23 cellular contexts compared by ENCODE assay signal in genomic region chr7:134993877-134994456, GRCh38. TPM values are rescaled to one million over a fixed set of nuclear protein-coding genes. Genes with fewer than 3 reads are reported as not detected.
A peak's percentile ranks its signal among the peaks of the same experiment; 100 is the strongest.
DNase-seq lines count a peak whose midpoint lies in the region; ATAC-seq and TF ChIP-seq lines count a peak whose summit lies in the region.
"Had no signal": no experiment of that assay in that cellular context is flagged by ENCODE, and none has a peak within 500 bp of the region (broad histone marks: within the 10 kb centered on the region; RNA-seq: fewer than 3 reads in every experiment).

No MANE protein-coding gene starts in this region.

- peaks cover 38% of the 10 kb centered on the region for H3K36me3 Mint-ChIP-seq in CD4-positive, alpha-beta T cell (ENCODE audit: low read depth)
- peaks cover 32 to 58% of the 10 kb centered on the region in 2 donors for H3K36me3 Mint-ChIP-seq in stimulated activated naive B cell treated with anti-CD40 and anti-IgM and Interleukin-4, amounts not matched to agents 10 μg/mL and 1 μg/mL and 100 μg/mL, for 72 hours
- H3K36me3 Mint-ChIP-seq in natural killer cell treated with Interleukin-12 subunit alpha and Interleukin-12 subunit beta and Interleukin-15 and Interleukin-18, amount 100 ng/mL, for 72 hours: peaks cover 30% of the 10 kb centered on the region

- H3K4me3 ChIP-seq in KMS-11 (IDR thresholded peaks at IDR 0.05; ENCODE audit: insufficient read depth, low read depth, low read length) (no peak overlapping the region), coronary artery (no peak overlapping the region)
- H3K4me3 ChIP-seq: esophagus squamous epithelium, HAP-1, left ventricle myocardium inferior, pancreas had no signal

- no peaks in the 10 kb centered on the region for H3K9me3 ChIP-seq in CD4-positive, alpha-beta T cell (ENCODE audit: control insufficient read depth, low read length)
- H3K9me3 ChIP-seq: esophagus squamous epithelium, HAP-1, left ventricle myocardium inferior, pancreas had no signal

- no peak overlapping the region for H3K4me3 Mint-ChIP-seq in CD4-positive, alpha-beta T cell
- no peak overlapping the region for H3K4me3 Mint-ChIP-seq in stimulated activated naive B cell treated with anti-CD40 and anti-IgM and Interleukin-4, amounts not matched to agents 10 μg/mL and 1 μg/mL and 100 μg/mL, for 72 hours
- H3K4me3 Mint-ChIP-seq in natural killer cell treated with Interleukin-12 subunit alpha and Interleukin-12 subunit beta and Interleukin-15 and Interleukin-18, amount 100 ng/mL, for 72 hours: no peak overlapping the region
- H3K4me3 Mint-ChIP-seq: brain, mesothelial cell of epicardium had no signal

- peaks cover 32% of the 10 kb centered on the region for H3K79me2 ChIP-seq in KMS-11 (ENCODE audit: insufficient read depth, low read depth)

- H3K4me1 Mint-ChIP-seq in CD4-positive, alpha-beta T cell (ENCODE audit: low read depth): peaks cover 68% of the 10 kb centered on the region
- peaks cover 32 to 50% of the 10 kb centered on the region in 2 donors for H3K4me1 Mint-ChIP-seq in stimulated activated naive B cell treated with anti-CD40 and anti-IgM and Interleukin-4, amounts not matched to agents 10 μg/mL and 1 μg/mL and 100 μg/mL, for 72 hours
- H3K4me1 Mint-ChIP-seq in natural killer cell treated with Interleukin-12 subunit alpha and Interleukin-12 subunit beta and Interleukin-15 and Interleukin-18, amount 100 ng/mL, for 72 hours (ENCODE audit: low read depth in 2 of 2): peaks cover 12 to 27% of the 10 kb centered on the region in 2 donors

- no peak for DNase-seq in CD4-positive, alpha-beta T cell
- DNase-seq in coronary artery (ENCODE audit: low spot score): no peak
- no peak for DNase-seq in stimulated activated naive B cell treated with anti-CD40 and anti-IgM and Interleukin-4, amounts not matched to agents 10 μg/mL and 1 μg/mL and 100 μg/mL, for 72 hours
- no peak for DNase-seq in natural killer cell treated with Interleukin-12 subunit alpha and Interleukin-12 subunit beta and Interleukin-15 and Interleukin-18, amount 100 ng/mL, for 72 hours (ENCODE audit: low spot score)
- DNase-seq in activated T-cell treated with anti-CD3 and anti-CD28 coated beads, Interleukin-2, amount 50 U/mL, for 1 hour: no peak
- DNase-seq: ACHN; activated CD4-positive, CD25-positive, alpha-beta regulatory T cell treated with anti-CD3 and anti-CD28 coated beads, Interleukin-2, amount 50 U/mL, for 72 hours; activated T-cell treated with anti-CD3 and anti-CD28 coated beads, Interleukin-2, amount 50 U/mL, for 72 hours; EL; esophagus squamous epithelium; left ventricle myocardium inferior; NCI-H1105; NCI-H2029 treated with DMSO at 0.1 percent for 48 hours; NCI-H226; NCI-H748 treated with DMSO at 0.1 percent for 48 hours; pancreas; right cardiac atrium had no signal

- H3K27me3 ChIP-seq in CD4-positive, alpha-beta T cell (ENCODE audit: control insufficient read depth, insufficient read depth, low read length): no peaks in the 10 kb centered on the region
- no peaks in the 10 kb centered on the region for H3K27me3 ChIP-seq in KMS-11 (ENCODE audit: insufficient read depth, low read depth)
- H3K27me3 ChIP-seq: esophagus squamous epithelium, pancreas had no signal

- peak overlapping the region; percentile 66 for H3K27ac Mint-ChIP-seq in CD4-positive, alpha-beta T cell
- H3K27ac Mint-ChIP-seq in stimulated activated naive B cell treated with anti-CD40 and anti-IgM and Interleukin-4, amounts not matched to agents 10 μg/mL and 1 μg/mL and 100 μg/mL, for 72 hours: peak overlapping the region; percentile 15
- H3K27ac Mint-ChIP-seq in natural killer cell treated with Interleukin-12 subunit alpha and Interleukin-12 subunit beta and Interleukin-15 and Interleukin-18, amount 100 ng/mL, for 72 hours: no peak overlapping the region
- H3K27ac Mint-ChIP-seq: mesothelial cell of epicardium had no signal

- POLR2A ChIA-PET in CD4-positive, alpha-beta T cell (lab: Charles Lee): interaction anchor here (1.4 kb wide), 1 partner anchor 154 kb away, joined by 10 read pairs; the partner anchor contains the start of gene TMEM140

- H3K9ac ChIP-seq in KMS-11: peak overlapping the region; percentile 79; the same call in 1 of the 2 replicates

- ATAC-seq in CD4-positive, alpha-beta T cell (ENCODE audit: poor library complexity): no peak
- no peak for ATAC-seq in stimulated activated naive B cell treated with anti-CD40 and anti-IgM and Interleukin-4, amounts not matched to agents 10 μg/mL and 1 μg/mL and 100 μg/mL, for 72 hours (replicated peaks)
- ATAC-seq in esophagus mucosa: no peak
- no peak for ATAC-seq in natural killer cell treated with Interleukin-12 subunit alpha and Interleukin-12 subunit beta and Interleukin-15 and Interleukin-18, amount 100 ng/mL, for 72 hours
- ATAC-seq: activated T-cell treated with anti-CD3 and anti-CD28 coated beads, Interleukin-2, amount 50 U/mL, for 72 hours; pancreas; right cardiac atrium had no signal

- no peaks in the 10 kb centered on the region for H3K27me3 Mint-ChIP-seq in CD4-positive, alpha-beta T cell
- no peaks in the 10 kb centered on the region for H3K27me3 Mint-ChIP-seq in stimulated activated naive B cell treated with anti-CD40 and anti-IgM and Interleukin-4, amounts not matched to agents 10 μg/mL and 1 μg/mL and 100 μg/mL, for 72 hours
- no peaks in the 10 kb centered on the region for H3K27me3 Mint-ChIP-seq in natural killer cell treated with Interleukin-12 subunit alpha and Interleukin-12 subunit beta and Interleukin-15 and Interleukin-18, amount 100 ng/mL, for 72 hours
- H3K27me3 Mint-ChIP-seq: brain had no signal

- H3K27ac ChIP-seq in CD4-positive, alpha-beta T cell (ENCODE audit: low read depth, low read length): no peak overlapping the region
- H3K27ac ChIP-seq in KMS-11 (peak overlapping the region; percentile 95), coronary artery (peak overlapping the region; percentile 42 to 66)
- H3K27ac ChIP-seq: RWPE1 had no signal

- 0 out of 2 replicates have a peak, but pooled peaks cover 5% of the 10 kb centered on the region for H3K36me3 ChIP-seq in KMS-11 (ENCODE audit: insufficient read depth)
- H3K36me3 ChIP-seq: pancreas had no signal

- no peak overlapping the region for H2AFZ ChIP-seq in KMS-11 (ENCODE audit: low read depth)

- H3K4me1 ChIP-seq in KMS-11 (ENCODE audit: low read depth, poor library complexity, severe bottlenecking): peaks cover 98% of the 10 kb centered on the region

- CTCF ChIA-PET in CD4-positive, alpha-beta T cell (lab: Charles Lee): interaction anchor here (1.7 kb wide), 1 partner anchor 176 kb away, joined by 5 read pairs; the partner anchor contains the start of gene CYREN

- no peaks in the 10 kb centered on the region for H3K9me3 Mint-ChIP-seq in CD4-positive, alpha-beta T cell
- no peaks in the 10 kb centered on the region for H3K9me3 Mint-ChIP-seq in stimulated activated naive B cell treated with anti-CD40 and anti-IgM and Interleukin-4, amounts not matched to agents 10 μg/mL and 1 μg/mL and 100 μg/mL, for 72 hours
- H3K9me3 Mint-ChIP-seq in natural killer cell treated with Interleukin-12 subunit alpha and Interleukin-12 subunit beta and Interleukin-15 and Interleukin-18, amount 100 ng/mL, for 72 hours: no peaks in the 10 kb centered on the region
- H3K9me3 Mint-ChIP-seq: activated T-cell treated with anti-CD3 and anti-CD28 coated beads, Interleukin-2, amount 50 U/mL, for 72 hours; brain; mesothelial cell of epicardium had no signal

- no peaks in the 10 kb centered on the region for H4K20me1 ChIP-seq in KMS-11 (ENCODE audit: insufficient read depth)

- no peak for TF ChIP-seq CTCF in CD4-positive, alpha-beta T cell (IDR thresholded peaks at IDR 0.05)
- no peak for TF ChIP-seq CTCF in KMS-11 (conservative IDR thresholded peaks at IDR 0.05; ENCODE audit: low read depth, low read length)
- no peak for TF ChIP-seq CTCF in coronary artery (IDR thresholded peaks at IDR 0.05)

- peak overlapping the region; percentile 74 for H3K4me2 ChIP-seq in KMS-11

- intact Hi-C loops in CD4-positive, alpha-beta T cell (cut with DNase I, micrococcal nuclease): no loop called here

RNA-seq across cellular contexts. Expression of gene AGBL3, which starts 7.7 kb away (rescaled TPM):
- total RNA-seq in CD4-positive, alpha-beta T cell: 1 to 10 TPM; 2.2 to 2.5 TPM
- 0.84 TPM for total RNA-seq in esophagus mucosa
- 1 to 10 TPM; 2.2 to 2.8 TPM for total RNA-seq in natural killer cell treated with Interleukin-12 subunit alpha and Interleukin-12 subunit beta and Interleukin-15 and Interleukin-18, amount 100 ng/mL, for 72 hours

Comparison
In these comparisons a context has a peak if more than half of its experiments do, and no peak if none do; other contexts are left out.
1. H3K27ac Mint-ChIP-seq: peak in CD4-positive, alpha-beta T cell (single experiment) and stimulated activated naive B cell treated with anti-CD40 and anti-IgM and Interleukin-4, amounts not matched to agents 10 μg/mL and 1 μg/mL and 100 μg/mL, for 72 hours (single experiment); none in natural killer cell treated with Interleukin-12 subunit alpha and Interleukin-12 subunit beta and Interleukin-15 and Interleukin-18, amount 100 ng/mL, for 72 hours (0 of 2).